Comparison of ENCODE assay signal across 13 cellular contexts in the genomic region with DNA sequence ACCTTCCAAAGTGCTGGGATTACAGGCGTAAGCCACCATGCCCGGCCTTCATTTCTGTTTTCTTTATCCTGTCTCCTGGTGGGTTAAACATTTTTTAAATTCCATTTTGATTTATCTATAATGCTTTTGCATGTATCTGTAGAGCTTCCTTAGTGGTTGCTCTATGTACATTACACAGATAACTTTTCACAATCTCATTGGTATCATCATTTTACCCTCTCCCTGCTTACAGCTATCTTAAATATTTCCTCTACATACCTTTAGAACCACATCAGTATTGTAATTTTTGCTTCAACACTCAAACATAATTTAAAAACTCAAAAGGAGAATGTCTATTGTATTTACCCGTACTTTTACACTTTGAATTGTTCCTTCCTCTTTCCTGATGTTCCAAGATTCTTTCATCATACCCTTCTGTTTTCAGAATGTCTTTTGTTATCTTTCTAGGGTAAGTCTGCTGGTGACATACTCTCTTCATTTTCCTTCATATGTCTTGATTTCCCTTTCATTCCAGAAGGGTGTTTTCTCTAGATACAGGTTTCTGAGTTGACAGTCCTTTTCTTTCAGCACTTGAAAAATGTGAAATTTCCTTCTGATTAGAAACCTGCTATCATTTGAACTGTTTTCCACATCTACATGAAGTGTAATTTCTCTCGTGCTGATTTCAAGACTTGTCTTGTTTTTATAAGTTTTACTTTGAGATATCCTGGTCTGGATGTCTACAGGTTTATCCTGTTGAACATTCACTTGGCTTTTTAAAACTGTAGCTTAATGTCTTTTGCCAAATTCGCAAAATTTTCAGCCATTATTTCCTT. TPM values are rescaled to one million over a fixed set of nuclear protein-coding genes. Genes with fewer than 3 reads are reported as not detected.
A peak's percentile ranks its signal among the peaks of the same experiment; 100 is the strongest.
DNase-seq lines count a peak whose midpoint lies in the region; ATAC-seq, FAIRE-seq and TF ChIP-seq lines count a peak whose summit lies in the region.
"Had no signal": no experiment of that assay in that cellular context is flagged by ENCODE, and none has a peak within 500 bp of the region (broad histone marks: within the 10 kb centered on the region; RNA-seq: fewer than 3 reads in every experiment).

No MANE protein-coding gene starts in this region.

- in situ Hi-C loops in K562 (cut with MboI), result no loop called here

- H3K4me1 Mint-ChIP-seq in naive thymus-derived CD4-positive, alpha-beta T cell, result peaks cover 53 to 96% (median 89%) of the 10 kb centered on the region in 7 donors

- H3K9me1 ChIP-seq in K562 (ENCODE audit: control insufficient read depth, insufficient read depth, low read length), result no peaks in the 10 kb centered on the region

- H3K27me3 ChIP-seq in BLaER1 treated with 17β-estradiol and CSF1 and Interleukin-3, amounts not matched to agents 10 nM and 100 nM, result no peaks in the 10 kb centered on the region
- no peaks in the 10 kb centered on the region for H3K27me3 ChIP-seq in K562 (ENCODE audit: control insufficient read depth in 2 of 2, insufficient read depth in 2 of 2, low read length in 2 of 2)
- H3K27me3 ChIP-seq in naive thymus-derived CD4-positive, alpha-beta T cell (ENCODE audit: control insufficient read depth in 2 of 2, insufficient read depth in 2 of 2, low read length in 2 of 2), result no peaks in the 10 kb centered on the region

- peak overlapping the region in 7 of 9 donors; percentile 0 to 71 (median 23) for H3K27ac Mint-ChIP-seq in naive thymus-derived CD4-positive, alpha-beta T cell
- H3K27ac Mint-ChIP-seq in activated naive CD4-positive, alpha-beta T cell treated with anti-CD3 and anti-CD28 coated beads, Interleukin-2, amount 50 U/mL, for 72 hours, result peak overlapping the region in 1 of 2 donors; percentile 56
- H3K27ac Mint-ChIP-seq: activated T-helper 1 cell treated with anti-CD3 and anti-CD28 coated beads, Interleukin-12 subunit alpha, Interleukin-12 subunit beta, Interleukin-2, Interleukin-4 antibody, amounts not matched to agents 30 ng/mL and 10 ng/mL and 1 ng/mL, durations not matched to agents 14 hours and 24 hours and 36 hours had no signal

- H3K36me3 ChIP-seq in BLaER1 treated with 17β-estradiol and CSF1 and Interleukin-3, amounts not matched to agents 10 nM and 100 nM, result peaks cover 0 to 35% (median 11%) of the 10 kb centered on the region in 11 experiments; a peak in 18 of 22 replicates
- H3K36me3 ChIP-seq in HEK293 (ENCODE audit: control insufficient read depth in 2 of 2, insufficient read depth in 1 of 2, low read length in 2 of 2), result no peaks in the 10 kb centered on the region
- H3K36me3 ChIP-seq in K562 (ENCODE audit: control insufficient read depth, insufficient read depth, low read length), result peaks cover 13% of the 10 kb centered on the region
- H3K36me3 ChIP-seq in naive thymus-derived CD4-positive, alpha-beta T cell (ENCODE audit: control insufficient read depth in 2 of 3, insufficient read depth in 3 of 3, low read length in 3 of 3), result no peaks in the 10 kb centered on the region

- H2AFZ ChIP-seq in K562 (ENCODE audit: low read depth, low read length), result no peak overlapping the region

- peak; percentile 48 for ATAC-seq in K562
- ATAC-seq in naive thymus-derived CD4-positive, alpha-beta T cell, result no peak
- ATAC-seq in activated naive CD4-positive, alpha-beta T cell treated with anti-CD3 and anti-CD28 coated beads, Interleukin-2, amount 50 U/mL, for 72 hours, result no peak

- H3K27me3 Mint-ChIP-seq in naive thymus-derived CD4-positive, alpha-beta T cell, result no peaks in the 10 kb centered on the region

- POLR2A ChIA-PET in HEK293 (lab: Yijun Ruan, JAX) (no interaction called here), K562 (lab: Yijun Ruan, JAX) (interaction anchor here (1.2 to 1.9 kb wide), 2 partner anchors 12 to 13 kb away, joined by 5 read pairs; no protein-coding TSS in a partner anchor)
- POLR2A ChIA-PET in naive thymus-derived CD4-positive, alpha-beta T cell (lab: Charles Lee), result no interaction called here

- H3K4me3 ChIP-seq in BLaER1 treated with 17β-estradiol and CSF1 and Interleukin-3, amounts not matched to agents 10 nM and 100 nM, result no peak overlapping the region
- H3K4me3 ChIP-seq in HEK293 (ENCODE audit: low read depth, low read length) (no peak overlapping the region), K562 (no peak overlapping the region)
- no peak overlapping the region for H3K4me3 ChIP-seq in naive thymus-derived CD4-positive, alpha-beta T cell (ENCODE audit: low read length)

- peaks cover 83 to 100% (median 98%) of the 10 kb centered on the region in 11 experiments for H4K20me1 ChIP-seq in BLaER1 treated with 17β-estradiol and CSF1 and Interleukin-3, amounts not matched to agents 10 nM and 100 nM
- 0 out of 2 replicates have a peak, but pooled peaks cover under 1% of the 10 kb centered on the region for H4K20me1 ChIP-seq in K562 (replicated peaks; ENCODE audit: control insufficient read depth, insufficient read depth, low read length)

- DNase-seq in K562 (ENCODE audit: extremely low read depth in 1 of 4, low spot score in 3 of 4), result no peak
- DNase-seq in naive thymus-derived CD4-positive, alpha-beta T cell, result no peak
- DNase-seq in SHP77 (lab: John Stamatoyannopoulos, UW), result no peak
- no peak for DNase-seq in SW480 (ENCODE audit: low spot score)
- no peak for DNase-seq in activated CD4-positive, CD25-positive, alpha-beta regulatory T cell (lab: John Stamatoyannopoulos, UW)
- DNase-seq in activated naive CD4-positive, alpha-beta T cell treated with anti-CD3 and anti-CD28 coated beads, Interleukin-2, amount 50 U/mL, for 72 hours (ENCODE audit: low spot score in 2 of 2), result no peak
- DNase-seq: effector CD4-positive, alpha-beta T cell; NCI-H1436 treated with DMSO at 0.1 percent for 48 hours; T-helper 9 cell had no signal

- H3K4me3 Mint-ChIP-seq in naive thymus-derived CD4-positive, alpha-beta T cell, result peak overlapping the region in 8 of 10 donors; percentile 2 to 69 (median 26)
- H3K4me3 Mint-ChIP-seq: activated T-helper 1 cell treated with anti-CD3 and anti-CD28 coated beads, Interleukin-12 subunit alpha, Interleukin-12 subunit beta, Interleukin-2, Interleukin-4 antibody, amounts not matched to agents 30 ng/mL and 10 ng/mL and 1 ng/mL, durations not matched to agents 14 hours and 24 hours and 36 hours had no signal

- peaks cover 17 to 71% (median 22%) of the 10 kb centered on the region in 10 experiments for H3K4me1 ChIP-seq in BLaER1 treated with 17β-estradiol and CSF1 and Interleukin-3, amounts not matched to agents 10 nM and 100 nM
- peaks cover 8% of the 10 kb centered on the region for H3K4me1 ChIP-seq in HEK293 (ENCODE audit: control insufficient read depth, insufficient read depth, low read length)
- peaks cover 9 to 15% of the 10 kb centered on the region in 2 experiments; a peak in 4 of 5 replicates for H3K4me1 ChIP-seq in K562 (replicated peaks in 1 of 2; ENCODE audit: control insufficient read depth in 2 of 2, insufficient read depth in 2 of 2, low read length in 2 of 2)
- H3K4me1 ChIP-seq in naive thymus-derived CD4-positive, alpha-beta T cell (ENCODE audit: control insufficient read depth in 2 of 2, insufficient read depth in 2 of 2, low read length in 2 of 2), result peaks cover 6 to 37% of the 10 kb centered on the region in 2 donors

- H3K27ac ChIP-seq in BLaER1 treated with 17β-estradiol and CSF1 and Interleukin-3, amounts not matched to agents 10 nM and 100 nM, result peak overlapping the region in 7 of 11 experiments; percentile 1 to 55 (median 44); a peak in 10 of 22 replicates
- H3K27ac ChIP-seq in HEK293 (ENCODE audit: extremely low read depth, low read depth, low read length), result no peak overlapping the region
- H3K27ac ChIP-seq in K562 (ENCODE audit: extremely low read depth, low read depth, low read length), result peak overlapping the region; percentile 56; the same call in 1 of the 3 replicates
- H3K27ac ChIP-seq in naive thymus-derived CD4-positive, alpha-beta T cell (ENCODE audit: low read depth, low read length), result no peak overlapping the region

- H3K9ac ChIP-seq in BLaER1 treated with 17β-estradiol and CSF1 and Interleukin-3, amounts not matched to agents 10 nM and 100 nM, result peak overlapping the region in 3 of 11 experiments; percentile 3 to 54 (median 49); a peak in 3 of 22 replicates
- peak overlapping the region in 1 of 2 experiments; percentile 18; a peak in 1 of 4 replicates for H3K9ac ChIP-seq in K562 (ENCODE audit: insufficient read depth in 1 of 2, low read depth in 2 of 2, low read length in 2 of 2)

- H3K79me2 ChIP-seq in K562 (ENCODE audit: control insufficient read depth, insufficient read depth, low read length), result peaks cover 98% of the 10 kb centered on the region

- peak overlapping the region in 10 of 11 experiments; percentile 16 to 69 (median 46); a peak in 15 of 22 replicates for H3K4me2 ChIP-seq in BLaER1 treated with 17β-estradiol and CSF1 and Interleukin-3, amounts not matched to agents 10 nM and 100 nM
- peak overlapping the region; percentile 28; the same call in 1 of the 2 replicates for H3K4me2 ChIP-seq in K562 (ENCODE audit: insufficient read depth, low read length)

- no TSS peak for BruUV-seq in K562 (replicated peaks; lab: Mats Ljungman, UMichigan)

- peaks cover 0 to 1% (median 0%) of the 10 kb centered on the region in 11 donors for H3K9me3 Mint-ChIP-seq in naive thymus-derived CD4-positive, alpha-beta T cell
- H3K9me3 Mint-ChIP-seq in activated naive CD4-positive, alpha-beta T cell treated with anti-CD3 and anti-CD28 coated beads, Interleukin-2, amount 50 U/mL, for 72 hours, result no peaks in the 10 kb centered on the region
- H3K9me3 Mint-ChIP-seq: activated T-helper 1 cell treated with anti-CD3 and anti-CD28 coated beads, Interleukin-12 subunit alpha, Interleukin-12 subunit beta, Interleukin-2, Interleukin-4 antibody, amounts not matched to agents 30 ng/mL and 10 ng/mL and 1 ng/mL, durations not matched to agents 14 hours and 24 hours and 36 hours had no signal

- intact Hi-C loops in K562 (cut with micrococcal nuclease), result loop anchor here (2.0 kb wide), 1 partner anchor 18 kb away; no protein-coding TSS in a partner anchor
- intact Hi-C loops in naive thymus-derived CD4-positive, alpha-beta T cell (cut with micrococcal nuclease), result loop anchor here in 1 of 2 donors (1.0 kb wide), 1 partner anchor 21 kb away; no protein-coding TSS in a partner anchor

- H3K36me3 Mint-ChIP-seq in naive thymus-derived CD4-positive, alpha-beta T cell, result peaks cover 0 to 4% (median 0%) of the 10 kb centered on the region in 5 donors
- no peaks in the 10 kb centered on the region for H3K36me3 Mint-ChIP-seq in activated naive CD4-positive, alpha-beta T cell treated with anti-CD3 and anti-CD28 coated beads, Interleukin-2, amount 50 U/mL, for 72 hours

- CTCF ChIA-PET in HEK293 (lab: Yijun Ruan, JAX), result interaction anchor here (0.6 to 1.6 kb wide), 4 partner anchors 12 to 522 kb away, joined by 3 to 5 read pairs (median 4); no protein-coding TSS in a partner anchor
- CTCF ChIA-PET in K562 (lab: Yijun Ruan, JAX; ENCODE audit: low intra/inter-chr PET ratio), result interaction anchor here (1.1 kb wide), 1 partner anchor 14 kb away, joined by 3 read pairs; no protein-coding TSS in a partner anchor
- CTCF ChIA-PET in naive thymus-derived CD4-positive, alpha-beta T cell (lab: Charles Lee), result interaction anchor here (1.1 kb wide), 1 partner anchor 52 kb away, joined by 4 read pairs; no protein-coding TSS in a partner anchor

- TF ChIP-seq EP300 in K562 (IDR thresholded peaks at IDR 0.05; ENCODE audit: low read length), result no peak

- TF ChIP-seq RAD21 in K562 (CRISPR knock-in tag; conservative IDR thresholded peaks at IDR 0.05 in 1 of 2, IDR thresholded peaks at IDR 0.05 in 1 of 2), result no peak

- no peak for TF ChIP-seq POLR2A in K562 (conservative IDR thresholded peaks at IDR 0.05)

- 41% methylated on average over 5 of the region's 5 CpGs for WGBS in K562 (ENCODE audit: insufficient coverage, low coverage, missing lambda C conversion rate)

- H3K9me3 ChIP-seq in BLaER1 treated with 17β-estradiol and CSF1 and Interleukin-3, amounts not matched to agents 10 nM and 100 nM (replicated peaks in 1 of 11), result peaks cover 0 to 6% (median 0%) of the 10 kb centered on the region in 11 experiments; a peak in 1 of 22 replicates
- H3K9me3 ChIP-seq in HEK293 (ENCODE audit: control insufficient read depth, insufficient read depth, low read depth, low read length) (no peaks in the 10 kb centered on the region), K562 (replicated peaks; ENCODE audit: control insufficient read depth, insufficient read depth, low read depth, low read length) (no peaks in the 10 kb centered on the region)
- no peaks in the 10 kb centered on the region for H3K9me3 ChIP-seq in naive thymus-derived CD4-positive, alpha-beta T cell (ENCODE audit: control insufficient read depth in 2 of 3, low read length in 3 of 3)

- TF ChIP-seq CTCF in HEK293 (tag by site-specific recombination; IDR thresholded peaks at IDR 0.05) (no peak), K562 (IDR thresholded peaks at IDR 0.05 in 2 of 3, conservative IDR thresholded peaks at IDR 0.05 in 1 of 3; ENCODE audit: insufficient read depth in 2 of 3, low read depth in 1 of 3, low read length in 3 of 3) (no peak)

- no peak for FAIRE-seq in K562 (lab: Jason Lieb, UNC)
- FAIRE-seq: GM12892 had no signal

RNA-seq across cellular contexts. Expression of gene PPP3R1, which starts 21.9 kb away (rescaled TPM):
- 5.5 and 20.3 TPM in 2 replicates for total RNA-seq in K562 (2011; cell fraction: chromatin; rRNA removed; ENCODE audit: low replicate concordance)
- total RNA-seq in K562 (2011; cell fraction: nucleolus; rRNA removed), result 4.0 and 5.4 TPM in 2 replicates
- total RNA-seq in K562 (2011; cell fraction: nucleoplasm; rRNA removed), result 16.5 and 35.3 TPM in 2 replicates
- total RNA-seq in K562 (2014; rRNA removed), result 10.5 and 12.5 TPM in 2 replicates
- total RNA-seq in K562 (2014; rRNA removed; fragmentation: Illumina TruSeq; extraction: Trizol), result 38.1 and 44.4 TPM in 2 replicates
- total RNA-seq in K562 (2015; rRNA removed; fragmentation: Illumina TruSeq; extraction: Trizol), result 29.3 and 30.0 TPM in 2 replicates
- 69.5 and 70.0 TPM in 2 replicates for total RNA-seq in K562 (2021)
- 6.9 and 22.2 TPM in 2 replicates for polyA plus RNA-seq in K562 (2011; rRNA removed)
- polyA plus RNA-seq in K562 (2011; cell fraction: cytosol; rRNA removed), result 4.3 and 6.2 TPM in 2 replicates
- 4.3 and 5.0 TPM in 2 replicates for polyA plus RNA-seq in K562 (2011; cell fraction: nucleus; rRNA removed)
- 39.5 and 45.7 TPM in 2 replicates for polyA plus RNA-seq in K562 (2012)
- polyA plus RNA-seq in K562 (2014; fragmentation: Illumina TruSeq; extraction: Trizol), result 44.2 and 48.8 TPM in 2 replicates
- polyA plus RNA-seq in K562 (2014; fragmentation: Nextera tagmentation; extraction: Ambion mirVana), result 10 to 100 TPM in 1 of 2 experiments, 1 to 10 TPM in 1; 3.7 to 12.3 TPM
- 23.2 and 24.8 TPM in 2 replicates for polyA plus RNA-seq in K562 (2014; rRNA removed)
- polyA minus RNA-seq in K562 (2011; rRNA and poly(A)+ RNA removed), result 18.4 and 33.2 TPM in 2 replicates
- polyA minus RNA-seq in K562 (2011; cell fraction: cytosol; rRNA and poly(A)+ RNA removed), result 16.5 and 25.1 TPM in 2 replicates
- polyA minus RNA-seq in K562 (2011; cell fraction: nucleus; rRNA and poly(A)+ RNA removed), result 5.4 and 6.0 TPM in 2 replicates
- total RNA-seq in naive thymus-derived CD4-positive, alpha-beta T cell, result 10 to 100 TPM; 54.1 to 78.2 (median 70.0) TPM
- 1 to 10 TPM; 2.6 to 7.2 TPM for polyA plus RNA-seq in naive thymus-derived CD4-positive, alpha-beta T cell
- total RNA-seq in activated naive CD4-positive, alpha-beta T cell treated with anti-CD3 and anti-CD28 coated beads, Interleukin-2, amount 50 U/mL, for 72 hours, result 10 to 100 TPM; 61.5 to 69.1 TPM

Comparison
In these comparisons a context has a peak if more than half of its experiments do, and no peak if none do; other contexts are left out.
1. H3K27ac ChIP-seq: peak in BLaER1 treated with 17β-estradiol and CSF1 and Interleukin-3, amounts not matched to agents 10 nM and 100 nM (7 of 11) and K562 (single experiment); none in HEK293 (single experiment) and naive thymus-derived CD4-positive, alpha-beta T cell (single experiment).